Comparison of ENCODE assay signal across 1 cellular context in the genomic region with DNA sequence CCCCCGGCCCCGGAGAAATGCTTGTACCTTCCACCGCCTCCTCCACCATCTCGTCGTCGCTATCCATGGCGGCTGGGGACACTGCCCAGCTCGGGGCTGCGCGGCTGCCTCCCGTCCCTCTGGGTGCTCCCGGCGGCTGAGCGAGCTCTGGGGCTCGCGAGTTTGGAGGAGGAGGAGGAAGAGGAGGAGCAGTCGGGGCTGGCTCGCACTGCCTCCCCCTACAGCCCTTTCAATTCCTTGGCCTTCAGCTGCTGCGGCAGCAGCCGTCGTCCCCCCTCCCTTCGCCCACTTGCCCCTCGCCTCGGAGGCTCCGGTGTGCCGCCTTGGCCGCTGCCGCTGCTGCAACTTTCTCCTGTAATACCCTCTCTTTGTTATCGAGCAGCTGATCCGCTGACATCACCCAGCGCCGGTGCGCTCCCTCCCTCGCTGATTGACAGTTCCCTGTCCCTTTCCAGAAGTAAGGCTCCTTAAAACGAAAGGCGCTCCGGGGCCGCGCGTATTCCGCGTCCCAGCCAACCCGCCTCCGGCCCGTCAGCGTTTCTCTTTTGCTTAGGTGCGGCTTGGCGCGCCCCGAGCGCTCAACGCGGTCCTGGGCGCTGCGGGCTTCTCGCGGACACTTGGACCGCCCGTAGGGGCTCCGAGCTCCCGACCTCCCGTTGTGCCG.
TF ChIP-seq lines count a peak whose summit lies in the region.

A gene (minus strand): TSS at position 149 of the 664 bp plus-strand sequence. CDS start 82 bp downstream, at position 67.

TF ChIP-seq in HEK293, 187 proteins besides CTCF, POLR2A, EP300 and RAD21 (continued from another document and continues in another):
- TF ChIP-seq, protein P1, sequence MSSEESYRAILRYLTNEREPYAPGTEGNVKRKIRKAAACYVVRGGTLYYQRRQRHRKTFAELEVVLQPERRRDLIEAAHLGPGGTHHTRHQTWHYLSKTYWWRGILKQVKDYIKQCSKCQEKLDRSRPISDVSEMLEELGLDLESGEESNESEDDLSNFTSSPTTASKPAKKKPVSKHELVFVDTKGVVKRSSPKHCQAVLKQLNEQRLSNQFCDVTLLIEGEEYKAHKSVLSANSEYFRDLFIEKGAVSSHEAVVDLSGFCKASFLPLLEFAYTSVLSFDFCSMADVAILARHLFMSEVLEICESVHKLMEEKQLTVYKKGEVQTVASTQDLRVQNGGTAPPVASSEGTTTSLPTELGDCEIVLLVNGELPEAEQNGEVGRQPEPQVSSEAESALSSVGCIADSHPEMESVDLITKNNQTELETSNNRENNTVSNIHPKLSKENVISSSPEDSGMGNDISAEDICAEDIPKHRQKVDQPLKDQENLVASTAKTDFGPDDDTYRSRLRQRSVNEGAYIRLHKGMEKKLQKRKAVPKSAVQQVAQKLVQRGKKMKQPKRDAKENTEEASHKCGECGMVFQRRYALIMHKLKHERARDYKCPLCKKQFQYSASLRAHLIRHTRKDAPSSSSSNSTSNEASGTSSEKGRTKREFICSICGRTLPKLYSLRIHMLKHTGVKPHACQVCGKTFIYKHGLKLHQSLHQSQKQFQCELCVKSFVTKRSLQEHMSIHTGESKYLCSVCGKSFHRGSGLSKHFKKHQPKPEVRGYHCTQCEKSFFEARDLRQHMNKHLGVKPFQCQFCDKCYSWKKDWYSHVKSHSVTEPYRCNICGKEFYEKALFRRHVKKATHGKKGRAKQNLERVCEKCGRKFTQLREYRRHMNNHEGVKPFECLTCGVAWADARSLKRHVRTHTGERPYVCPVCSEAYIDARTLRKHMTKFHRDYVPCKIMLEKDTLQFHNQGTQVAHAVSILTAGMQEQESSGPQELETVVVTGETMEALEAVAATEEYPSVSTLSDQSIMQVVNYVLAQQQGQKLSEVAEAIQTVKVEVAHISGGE (tag by site-specific recombination; conservative IDR thresholded peaks at IDR 0.05; ENCODE audit: low read depth), result no peak
- TF ChIP-seq ZNF248 (tag by site-specific recombination; IDR thresholded peaks at IDR 0.05) (no peak), ZNF549 (tag by site-specific recombination; IDR thresholded peaks at IDR 0.05) (no peak), ZIC2 (tag by site-specific recombination; IDR thresholded peaks at IDR 0.05) (peak; percentile 47), ZNF544 (tag by site-specific recombination; IDR thresholded peaks at IDR 0.05) (no peak), KLF7 (tag by site-specific recombination; IDR thresholded peaks at IDR 0.05; ENCODE audit: borderline replicate concordance) (no peak), GLIS1 (tag by site-specific recombination; IDR thresholded peaks at IDR 0.05) (no peak), GLI2 (tag by site-specific recombination; IDR thresholded peaks at IDR 0.05; ENCODE audit: borderline replicate concordance, low read depth) (no peak), ZNF121 (tag by site-specific recombination; IDR thresholded peaks at IDR 0.05) (no peak), RBAK (tag by site-specific recombination; IDR thresholded peaks at IDR 0.05) (no peak), GFI1B (tag by site-specific recombination; IDR thresholded peaks at IDR 0.05) (no peak), ZNF157 (tag by site-specific recombination; IDR thresholded peaks at IDR 0.05) (no peak), ZFP3 (tag by site-specific recombination; IDR thresholded peaks at IDR 0.05; ENCODE audit: low read depth) (no peak), ZNF335 (tag by site-specific recombination; conservative IDR thresholded peaks at IDR 0.05) (no peak), ZNF558 (tag by site-specific recombination; IDR thresholded peaks at IDR 0.05) (no peak), IKZF3 (tag by site-specific recombination; IDR thresholded peaks at IDR 0.05) (no peak; the same call in 1 of the 2 replicates), ZNF626 (tag by site-specific recombination; IDR thresholded peaks at IDR 0.05) (no peak), ZNF2 (tag by site-specific recombination; IDR thresholded peaks at IDR 0.05) (no peak; the same call in 1 of the 2 replicates), ZBTB17 (tag by site-specific recombination; IDR thresholded peaks at IDR 0.05) (peak; percentile 13; the same call in 1 of the 2 replicates), HOXA7 (CRISPR knock-in tag; IDR thresholded peaks at IDR 0.05; ENCODE audit: borderline replicate concordance) (no peak), ZNF302 (tag by site-specific recombination; IDR thresholded peaks at IDR 0.05; ENCODE audit: low read depth) (no peak), ZNF426 (tag by site-specific recombination; IDR thresholded peaks at IDR 0.05) (no peak), ZBTB7A (tag by site-specific recombination; IDR thresholded peaks at IDR 0.05; ENCODE audit: low read depth) (peak; percentile 40; the same call in 1 of the 2 replicates), ZNF37A (tag by site-specific recombination; IDR thresholded peaks at IDR 0.05) (no peak), ZNF366 (tag by site-specific recombination; conservative IDR thresholded peaks at IDR 0.05) (peak; percentile 72), ZNF707 (tag by site-specific recombination; IDR thresholded peaks at IDR 0.05) (no peak), ZNF610 (tag by site-specific recombination; IDR thresholded peaks at IDR 0.05; ENCODE audit: borderline replicate concordance) (peak; percentile 47; the same call in 1 of the 2 replicates), ZNF423 (tag by site-specific recombination; IDR thresholded peaks at IDR 0.05) (no peak), ZNF223 (tag by site-specific recombination; IDR thresholded peaks at IDR 0.05) (no peak), ZNF292 (tag by site-specific recombination; IDR thresholded peaks at IDR 0.05; ENCODE audit: borderline replicate concordance, low read depth) (no peak)
- TF ChIP-seq, protein P2, sequence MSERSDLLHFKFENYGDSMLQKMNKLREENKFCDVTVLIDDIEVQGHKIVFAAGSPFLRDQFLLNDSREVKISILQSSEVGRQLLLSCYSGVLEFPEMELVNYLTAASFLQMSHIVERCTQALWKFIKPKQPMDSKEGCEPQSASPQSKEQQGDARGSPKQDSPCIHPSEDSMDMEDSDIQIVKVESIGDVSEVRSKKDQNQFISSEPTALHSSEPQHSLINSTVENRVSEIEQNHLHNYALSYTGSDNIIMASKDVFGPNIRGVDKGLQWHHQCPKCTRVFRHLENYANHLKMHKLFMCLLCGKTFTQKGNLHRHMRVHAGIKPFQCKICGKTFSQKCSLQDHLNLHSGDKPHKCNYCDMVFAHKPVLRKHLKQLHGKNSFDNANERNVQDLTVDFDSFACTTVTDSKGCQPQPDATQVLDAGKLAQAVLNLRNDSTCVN (tag by site-specific recombination; optimal IDR thresholded peaks at IDR 0.05), result peak; percentile 87
- TF ChIP-seq, protein P3, sequence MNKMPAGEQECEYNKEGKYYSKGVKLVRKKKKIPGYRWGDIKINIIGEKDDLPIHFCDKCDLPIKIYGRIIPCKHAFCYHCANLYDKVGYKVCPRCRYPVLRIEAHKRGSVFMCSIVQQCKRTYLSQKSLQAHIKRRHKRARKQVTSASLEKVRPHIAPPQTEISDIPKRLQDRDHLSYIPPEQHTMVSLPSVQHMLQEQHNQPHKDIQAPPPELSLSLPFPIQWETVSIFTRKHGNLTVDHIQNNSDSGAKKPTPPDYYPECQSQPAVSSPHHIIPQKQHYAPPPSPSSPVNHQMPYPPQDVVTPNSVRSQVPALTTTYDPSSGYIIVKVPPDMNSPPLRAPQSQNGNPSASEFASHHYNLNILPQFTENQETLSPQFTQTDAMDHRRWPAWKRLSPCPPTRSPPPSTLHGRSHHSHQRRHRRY (tag by site-specific recombination; IDR thresholded peaks at IDR 0.05), result no peak
- TF ChIP-seq, protein P4, sequence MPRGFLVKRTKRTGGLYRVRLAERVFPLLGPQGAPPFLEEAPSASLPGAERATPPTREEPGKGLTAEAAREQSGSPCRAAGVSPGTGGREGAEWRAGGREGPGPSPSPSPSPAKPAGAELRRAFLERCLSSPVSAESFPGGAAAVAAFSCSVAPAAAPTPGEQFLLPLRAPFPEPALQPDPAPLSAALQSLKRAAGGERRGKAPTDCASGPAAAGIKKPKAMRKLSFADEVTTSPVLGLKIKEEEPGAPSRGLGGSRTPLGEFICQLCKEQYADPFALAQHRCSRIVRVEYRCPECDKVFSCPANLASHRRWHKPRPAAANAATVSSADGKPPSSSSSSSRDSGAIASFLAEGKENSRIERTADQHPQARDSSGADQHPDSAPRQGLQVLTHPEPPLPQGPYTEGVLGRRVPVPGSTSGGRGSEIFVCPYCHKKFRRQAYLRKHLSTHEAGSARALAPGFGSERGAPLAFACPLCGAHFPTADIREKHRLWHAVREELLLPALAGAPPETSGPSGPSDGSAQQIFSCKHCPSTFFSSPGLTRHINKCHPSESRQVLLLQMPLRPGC (tag by site-specific recombination; IDR thresholded peaks at IDR 0.05), result peak; percentile 38; the same call in 1 of the 2 replicates
- TF ChIP-seq, protein P5, sequence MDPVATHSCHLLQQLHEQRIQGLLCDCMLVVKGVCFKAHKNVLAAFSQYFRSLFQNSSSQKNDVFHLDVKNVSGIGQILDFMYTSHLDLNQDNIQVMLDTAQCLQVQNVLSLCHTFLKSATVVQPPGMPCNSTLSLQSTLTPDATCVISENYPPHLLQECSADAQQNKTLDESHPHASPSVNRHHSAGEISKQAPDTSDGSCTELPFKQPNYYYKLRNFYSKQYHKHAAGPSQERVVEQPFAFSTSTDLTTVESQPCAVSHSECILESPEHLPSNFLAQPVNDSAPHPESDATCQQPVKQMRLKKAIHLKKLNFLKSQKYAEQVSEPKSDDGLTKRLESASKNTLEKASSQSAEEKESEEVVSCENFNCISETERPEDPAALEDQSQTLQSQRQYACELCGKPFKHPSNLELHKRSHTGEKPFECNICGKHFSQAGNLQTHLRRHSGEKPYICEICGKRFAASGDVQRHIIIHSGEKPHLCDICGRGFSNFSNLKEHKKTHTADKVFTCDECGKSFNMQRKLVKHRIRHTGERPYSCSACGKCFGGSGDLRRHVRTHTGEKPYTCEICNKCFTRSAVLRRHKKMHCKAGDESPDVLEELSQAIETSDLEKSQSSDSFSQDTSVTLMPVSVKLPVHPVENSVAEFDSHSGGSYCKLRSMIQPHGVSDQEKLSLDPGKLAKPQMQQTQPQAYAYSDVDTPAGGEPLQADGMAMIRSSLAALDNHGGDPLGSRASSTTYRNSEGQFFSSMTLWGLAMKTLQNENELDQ (tag by site-specific recombination; IDR thresholded peaks at IDR 0.05; ENCODE audit: low read depth), result no peak
- TF ChIP-seq, protein P6, sequence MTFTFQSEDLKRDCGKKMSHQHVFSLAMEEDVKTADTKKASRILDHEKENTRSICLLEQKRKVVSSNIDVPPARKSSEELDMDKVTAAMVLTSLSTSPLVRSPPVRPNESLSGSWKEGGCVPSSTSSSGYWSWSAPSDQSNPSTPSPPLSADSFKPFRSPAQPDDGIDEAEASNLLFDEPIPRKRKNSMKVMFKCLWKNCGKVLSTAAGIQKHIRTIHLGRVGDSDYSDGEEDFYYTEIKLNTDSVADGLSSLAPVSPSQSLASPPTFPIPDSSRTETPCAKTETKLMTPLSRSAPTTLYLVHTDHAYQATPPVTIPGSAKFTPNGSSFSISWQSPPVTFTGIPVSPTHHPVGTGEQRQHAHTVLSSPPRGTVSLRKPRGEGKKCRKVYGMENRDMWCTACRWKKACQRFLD (tag by site-specific recombination; IDR thresholded peaks at IDR 0.05), result no peak
- TF ChIP-seq, protein P7, sequence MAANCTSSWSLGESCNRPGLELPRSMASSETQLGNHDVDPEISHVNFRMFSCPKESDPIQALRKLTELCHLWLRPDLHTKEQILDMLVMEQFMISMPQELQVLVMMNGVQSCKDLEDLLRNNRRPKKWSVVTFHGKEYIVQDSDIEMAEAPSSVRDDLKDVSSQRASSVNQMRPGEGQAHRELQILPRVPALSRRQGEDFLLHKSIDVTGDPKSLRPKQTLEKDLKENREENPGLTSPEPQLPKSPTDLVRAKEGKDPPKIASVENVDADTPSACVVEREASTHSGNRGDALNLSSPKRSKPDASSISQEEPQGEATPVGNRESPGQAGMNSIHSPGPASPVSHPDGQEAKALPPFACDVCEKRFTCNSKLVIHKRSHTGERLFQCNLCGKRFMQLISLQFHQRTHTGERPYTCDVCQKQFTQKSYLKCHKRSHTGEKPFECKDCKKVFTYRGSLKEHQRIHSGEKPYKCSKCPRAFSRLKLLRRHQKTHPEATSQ (tag by site-specific recombination; IDR thresholded peaks at IDR 0.05), result no peak
- TF ChIP-seq, protein P8, sequence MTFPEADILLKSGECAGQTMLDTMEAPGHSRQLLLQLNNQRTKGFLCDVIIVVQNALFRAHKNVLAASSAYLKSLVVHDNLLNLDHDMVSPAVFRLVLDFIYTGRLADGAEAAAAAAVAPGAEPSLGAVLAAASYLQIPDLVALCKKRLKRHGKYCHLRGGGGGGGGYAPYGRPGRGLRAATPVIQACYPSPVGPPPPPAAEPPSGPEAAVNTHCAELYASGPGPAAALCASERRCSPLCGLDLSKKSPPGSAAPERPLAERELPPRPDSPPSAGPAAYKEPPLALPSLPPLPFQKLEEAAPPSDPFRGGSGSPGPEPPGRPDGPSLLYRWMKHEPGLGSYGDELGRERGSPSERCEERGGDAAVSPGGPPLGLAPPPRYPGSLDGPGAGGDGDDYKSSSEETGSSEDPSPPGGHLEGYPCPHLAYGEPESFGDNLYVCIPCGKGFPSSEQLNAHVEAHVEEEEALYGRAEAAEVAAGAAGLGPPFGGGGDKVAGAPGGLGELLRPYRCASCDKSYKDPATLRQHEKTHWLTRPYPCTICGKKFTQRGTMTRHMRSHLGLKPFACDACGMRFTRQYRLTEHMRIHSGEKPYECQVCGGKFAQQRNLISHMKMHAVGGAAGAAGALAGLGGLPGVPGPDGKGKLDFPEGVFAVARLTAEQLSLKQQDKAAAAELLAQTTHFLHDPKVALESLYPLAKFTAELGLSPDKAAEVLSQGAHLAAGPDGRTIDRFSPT (tag by site-specific recombination; IDR thresholded peaks at IDR 0.05), result peak; percentile 85
- TF ChIP-seq, protein P9, sequence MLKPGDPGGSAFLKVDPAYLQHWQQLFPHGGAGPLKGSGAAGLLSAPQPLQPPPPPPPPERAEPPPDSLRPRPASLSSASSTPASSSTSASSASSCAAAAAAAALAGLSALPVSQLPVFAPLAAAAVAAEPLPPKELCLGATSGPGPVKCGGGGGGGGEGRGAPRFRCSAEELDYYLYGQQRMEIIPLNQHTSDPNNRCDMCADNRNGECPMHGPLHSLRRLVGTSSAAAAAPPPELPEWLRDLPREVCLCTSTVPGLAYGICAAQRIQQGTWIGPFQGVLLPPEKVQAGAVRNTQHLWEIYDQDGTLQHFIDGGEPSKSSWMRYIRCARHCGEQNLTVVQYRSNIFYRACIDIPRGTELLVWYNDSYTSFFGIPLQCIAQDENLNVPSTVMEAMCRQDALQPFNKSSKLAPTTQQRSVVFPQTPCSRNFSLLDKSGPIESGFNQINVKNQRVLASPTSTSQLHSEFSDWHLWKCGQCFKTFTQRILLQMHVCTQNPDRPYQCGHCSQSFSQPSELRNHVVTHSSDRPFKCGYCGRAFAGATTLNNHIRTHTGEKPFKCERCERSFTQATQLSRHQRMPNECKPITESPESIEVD (tag by site-specific recombination; IDR thresholded peaks at IDR 0.05), result no peak
- TF ChIP-seq, protein P10, sequence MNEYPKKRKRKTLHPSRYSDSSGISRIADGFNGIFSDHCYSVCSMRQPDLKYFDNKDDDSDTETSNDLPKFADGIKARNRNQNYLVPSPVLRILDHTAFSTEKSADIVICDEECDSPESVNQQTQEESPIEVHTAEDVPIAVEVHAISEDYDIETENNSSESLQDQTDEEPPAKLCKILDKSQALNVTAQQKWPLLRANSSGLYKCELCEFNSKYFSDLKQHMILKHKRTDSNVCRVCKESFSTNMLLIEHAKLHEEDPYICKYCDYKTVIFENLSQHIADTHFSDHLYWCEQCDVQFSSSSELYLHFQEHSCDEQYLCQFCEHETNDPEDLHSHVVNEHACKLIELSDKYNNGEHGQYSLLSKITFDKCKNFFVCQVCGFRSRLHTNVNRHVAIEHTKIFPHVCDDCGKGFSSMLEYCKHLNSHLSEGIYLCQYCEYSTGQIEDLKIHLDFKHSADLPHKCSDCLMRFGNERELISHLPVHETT (tag by site-specific recombination; IDR thresholded peaks at IDR 0.05), result peak; percentile 52; the same call in 1 of the 2 replicates
